27 cellular contexts compared by ENCODE assay signal in the genomic region with DNA sequence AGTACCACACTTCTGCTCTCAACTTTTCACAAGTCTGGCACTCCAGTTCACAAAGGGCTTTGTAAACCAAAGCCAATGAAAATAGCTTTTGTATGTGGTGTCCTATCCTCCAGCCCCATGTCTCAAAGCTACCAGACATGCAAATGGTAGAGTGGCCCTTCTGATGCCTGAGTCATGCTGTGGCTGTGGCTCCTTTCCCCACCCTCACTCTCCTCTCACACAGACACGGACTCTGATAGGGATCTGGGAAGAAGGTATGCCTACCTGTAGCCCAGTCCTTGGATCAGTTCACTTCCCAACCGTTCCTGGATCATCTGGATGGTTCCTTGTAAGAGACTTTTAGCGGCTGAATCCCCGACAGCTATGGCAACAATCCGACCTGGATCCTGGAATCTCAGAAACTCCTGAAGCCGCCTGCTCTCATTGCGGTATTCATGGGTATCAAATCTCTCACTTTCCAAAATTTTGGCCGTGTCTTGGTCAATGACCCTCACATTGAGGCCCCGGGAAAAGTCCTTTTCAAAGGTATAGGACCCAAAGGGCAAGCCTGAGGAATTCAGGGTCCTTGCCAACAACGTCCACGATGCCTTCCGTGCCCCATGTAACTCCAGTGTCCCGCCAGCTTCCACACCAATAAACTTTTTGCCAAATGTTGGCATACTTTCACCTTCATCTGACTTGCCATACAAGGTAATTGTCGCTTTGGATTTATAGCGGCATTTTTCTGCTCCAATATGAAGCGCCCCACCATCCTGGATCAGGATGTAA. TPM values are rescaled to one million over a fixed set of nuclear protein-coding genes. Genes with fewer than 3 reads are reported as not detected.
DNase-seq lines count a peak whose midpoint lies in the region; ATAC-seq, FAIRE-seq and TF ChIP-seq lines count a peak whose summit lies in the region.
"Had no signal": no experiment of that assay in that cellular context is flagged by ENCODE, and none has a peak within 500 bp of the region (broad histone marks: within the 10 kb centered on the region; RNA-seq: fewer than 3 reads in every experiment).

No MANE protein-coding gene starts in this region.

- H4K8ac ChIP-seq in H9 (replicated peaks; ENCODE audit: insufficient read length, low read depth, low read length), result no peak overlapping the region

- TF ChIP-seq EP300 in K562 (IDR thresholded peaks at IDR 0.05; ENCODE audit: low read length), result no peak

- H2BK5ac ChIP-seq in H9 (ENCODE audit: insufficient read length, low read length), result no peak overlapping the region

- peaks cover 6% of the 10 kb centered on the region; the same call in 1 of the 3 replicates for H3K36me3 ChIP-seq in K562 (ENCODE audit: control insufficient read depth, insufficient read depth, low read length)
- H3K36me3 ChIP-seq: brain microvascular endothelial cell, uterus had no signal

- H3K9me1 ChIP-seq in K562 (ENCODE audit: control insufficient read depth, insufficient read depth, low read length), result no peaks in the 10 kb centered on the region

- no peak for TF ChIP-seq RAD21 in K562 (CRISPR knock-in tag; conservative IDR thresholded peaks at IDR 0.05 in 1 of 2, IDR thresholded peaks at IDR 0.05 in 1 of 2)

- ATAC-seq in CD4-positive, alpha-beta T cell (ENCODE audit: poor library complexity), result peak; percentile 28
- ATAC-seq in K562 (peak; percentile 46; the same call in 2 of the 3 replicates), GM18505 (IDR thresholded peaks at IDR 0.05; ENCODE audit: unreplicated experiment) (no peak)
- ATAC-seq: activated naive CD8-positive, alpha-beta T cell treated with anti-CD3 and anti-CD28 coated beads, Interleukin-2, amount 50 U/mL, for 24 hours; naive thymus-derived CD8-positive, alpha-beta T cell; Panc1; right cardiac atrium had no signal

- no peak overlapping the region for H3K4me3 Mint-ChIP-seq in CD4-positive, alpha-beta T cell
- H3K4me3 Mint-ChIP-seq in H9 (no peak overlapping the region), chondrocyte (ENCODE audit: unreplicated experiment) (no peak overlapping the region)
- H3K4me3 Mint-ChIP-seq: activated CD4-positive, alpha-beta T cell treated with anti-CD3 and anti-CD28 coated beads, Interleukin-2, amount 10 ng/mL, durations not matched to agents 7 days and 5 days; activated naive CD8-positive, alpha-beta T cell treated with anti-CD3 and anti-CD28 coated beads, Interleukin-2, amount 50 U/mL, for 24 hours; naive thymus-derived CD8-positive, alpha-beta T cell had no signal

- no peak overlapping the region for H3K4me3 ChIP-seq in K562
- H3K4me3 ChIP-seq: SJCRH30, uterus had no signal

- H3K18ac ChIP-seq in H9 (ENCODE audit: insufficient read length, low read depth, low read length), result no peak overlapping the region

- H3K23ac ChIP-seq in H9 (ENCODE audit: insufficient read length, low read depth, low read length), result no peak overlapping the region

- no peaks in the 10 kb centered on the region for H3K27me3 ChIP-seq in CD4-positive, alpha-beta T cell (ENCODE audit: control insufficient read depth, insufficient read depth, low read length)
- H3K27me3 ChIP-seq in H9 (ENCODE audit: insufficient read depth, low read length) (no peaks in the 10 kb centered on the region), K562 (ENCODE audit: control insufficient read depth in 2 of 2, insufficient read depth in 2 of 2, low read length in 2 of 2) (no peaks in the 10 kb centered on the region)
- H3K27me3 ChIP-seq: brain microvascular endothelial cell, SJCRH30, uterus had no signal

- no peak overlapping the region; the same call in 1 of the 2 replicates for H3K4ac ChIP-seq in H9 (ENCODE audit: low read depth, low read length)

- H3K23me2 ChIP-seq in H9 (ENCODE audit: insufficient read length, low read depth, low read length, poor library complexity, severe bottlenecking), result no peaks in the 10 kb centered on the region

- no CpG with 5 or more reads among the region's 16 CpGs for WGBS in H9 (ENCODE audit: extremely low coverage, insufficient read length, low lambda C conversion rate)
- 76% methylated on average over 15 of the region's 16 CpGs for WGBS in K562 (ENCODE audit: insufficient coverage, low coverage, missing lambda C conversion rate)

- DNase-seq in CD4-positive, alpha-beta T cell, result no peak
- DNase-seq in H9 (no peak), K562 (ENCODE audit: extremely low read depth in 1 of 4, low spot score in 3 of 4) (peak in 2 of 4 experiments; percentile 22 to 25), myocyte (ENCODE audit: low read depth) (peak; percentile 29), DMS153 treated with DMSO at 0.1 percent for 48 hours (lab: John Stamatoyannopoulos, UW; ENCODE audit: unreplicated experiment) (no peak), chondrocyte (ENCODE audit: low spot score) (no peak)
- DNase-seq: activated CD4-positive, alpha-beta T cell treated with anti-CD3 and anti-CD28 coated beads, Interleukin-2, amount 10 ng/mL, durations not matched to agents 7 days and 5 days; activated CD8-positive, alpha-beta memory T cell treated with anti-CD3 and anti-CD28 coated beads, Interleukin-2, amount 50 U/mL, for 4 hours; activated naive CD8-positive, alpha-beta T cell treated with anti-CD3 and anti-CD28 coated beads, Interleukin-2, amount 50 U/mL, for 24 hours; brain microvascular endothelial cell; CD4-positive, CD25-positive, alpha-beta regulatory T cell; cortex of kidney; kidney glomerular epithelial cell; naive thymus-derived CD8-positive, alpha-beta T cell; NCI-H1105; NCI-H510A; NK-92 treated with Interleukin-12 subunit alpha and Interleukin-12 subunit beta, amount 100 ng/mL, for 24 hours; right cardiac atrium; SJCRH30; stimulated activated CD4-positive, alpha-beta T cell treated with anti-CD3 and anti-CD28 coated beads, Interleukin-15, amount 100 ng/mL, for 24 hours; stimulated activated CD8-positive, alpha-beta memory T cell treated with anti-CD3 and anti-CD28 coated beads, Interleukin-4, amount 100 ng/mL, for 48 hours; T-helper 1 cell; uterus had no signal

- intact Hi-C loops in CD4-positive, alpha-beta T cell (cut with DNase I, micrococcal nuclease), result loop anchor here in 1 of 2 experiments (5.0 kb wide), 1 partner anchor 58 kb away; no protein-coding TSS in a partner anchor
- intact Hi-C loops in K562 (cut with micrococcal nuclease), result no loop called here

- CTCF ChIA-PET in CD4-positive, alpha-beta T cell (lab: Charles Lee), result no interaction called here
- CTCF ChIA-PET in K562 (lab: Yijun Ruan, JAX; ENCODE audit: low intra/inter-chr PET ratio), result no interaction called here

- H3K4me1 ChIP-seq in H9 (ENCODE audit: insufficient read depth, low read length) (peaks cover 11% of the 10 kb centered on the region; the same call in 1 of the 2 replicates), K562 (replicated peaks in 1 of 2; ENCODE audit: control insufficient read depth in 2 of 2, insufficient read depth in 2 of 2, low read length in 2 of 2) (peaks cover 0 to 18% of the 10 kb centered on the region in 2 experiments; a peak in 4 of 5 replicates)
- H3K4me1 ChIP-seq: uterus had no signal

- TF ChIP-seq POLR2A in K562 (conservative IDR thresholded peaks at IDR 0.05) (no peak), GM18505 (IDR thresholded peaks at IDR 0.05; ENCODE audit: borderline replicate concordance, extremely low read depth, insufficient read depth, insufficient read length) (no peak)

- FAIRE-seq in K562 (lab: Jason Lieb, UNC), result peak; percentile 74
- FAIRE-seq: endometrium had no signal

- no peak overlapping the region for H3K56ac ChIP-seq in H9 (ENCODE audit: insufficient read length, low read depth, low read length)

- no peak overlapping the region for H2BK12ac ChIP-seq in H9 (ENCODE audit: insufficient read length, low read depth, low read length)

- TF ChIP-seq CTCF in CD4-positive, alpha-beta T cell (IDR thresholded peaks at IDR 0.05), result no peak
- TF ChIP-seq CTCF in H9 (conservative IDR thresholded peaks at IDR 0.05) (no peak), K562 (IDR thresholded peaks at IDR 0.05 in 2 of 3, conservative IDR thresholded peaks at IDR 0.05 in 1 of 3; ENCODE audit: insufficient read depth in 2 of 3, low read depth in 1 of 3, low read length in 3 of 3) (no peak), chondrocyte (IDR thresholded peaks at IDR 0.05) (no peak)

- H3K27ac ChIP-seq in CD4-positive, alpha-beta T cell (ENCODE audit: low read depth, low read length), result no peak overlapping the region
- H3K27ac ChIP-seq in H9 (ENCODE audit: insufficient read length, low read depth, low read length) (no peak overlapping the region), K562 (ENCODE audit: extremely low read depth, low read depth, low read length) (no peak overlapping the region)
- H3K27ac ChIP-seq: brain microvascular endothelial cell, parathyroid adenoma, SJCRH30, uterus had no signal

- no peak overlapping the region; the same call in 1 of the 2 replicates for H3K14ac ChIP-seq in H9 (ENCODE audit: insufficient read depth, low read length)

- peaks cover 4% of the 10 kb centered on the region for H3K79me1 ChIP-seq in H9 (ENCODE audit: insufficient read depth, low read depth, low read length, poor library complexity, severe bottlenecking)

- no peak overlapping the region for H3T11ph ChIP-seq in H9 (ENCODE audit: low read length)

- H3K9ac ChIP-seq in H9 (ENCODE audit: extremely low read depth, insufficient read length, low read length) (no peak overlapping the region), K562 (ENCODE audit: insufficient read depth in 1 of 2, low read depth in 2 of 2, low read length in 2 of 2) (no peak overlapping the region)
- H3K9ac ChIP-seq: parathyroid adenoma had no signal

- in situ Hi-C loops in K562 (cut with MboI), result no loop called here

- H2BK120ac ChIP-seq in H9 (ENCODE audit: low read depth, low read length, poor library complexity, severe bottlenecking), result no peak overlapping the region

- H3K27me3 Mint-ChIP-seq in CD4-positive, alpha-beta T cell, result no peaks in the 10 kb centered on the region
- H3K27me3 Mint-ChIP-seq in H9 (ENCODE audit: low read depth), result no peaks in the 10 kb centered on the region
- no peaks in the 10 kb centered on the region for H3K27me3 Mint-ChIP-seq in chondrocyte (ENCODE audit: low read depth)
- H3K27me3 Mint-ChIP-seq: activated CD4-positive, alpha-beta T cell treated with anti-CD3 and anti-CD28 coated beads, Interleukin-2, amount 10 ng/mL, durations not matched to agents 7 days and 5 days; activated naive CD8-positive, alpha-beta T cell treated with anti-CD3 and anti-CD28 coated beads, Interleukin-2, amount 50 U/mL, for 24 hours; CD4-positive, CD25-positive, alpha-beta regulatory T cell; naive thymus-derived CD8-positive, alpha-beta T cell had no signal

- POLR2A ChIA-PET in CD4-positive, alpha-beta T cell (lab: Charles Lee), result no interaction called here
- POLR2A ChIA-PET in K562 (lab: Yijun Ruan, JAX), result no interaction called here

- H2BK20ac ChIP-seq in H9 (ENCODE audit: low read depth, low read length, poor library complexity, severe bottlenecking), result no peak overlapping the region

- H2AFZ ChIP-seq in H9 (ENCODE audit: low read length) (no peak overlapping the region), K562 (ENCODE audit: low read depth, low read length) (no peak overlapping the region)
- H2AFZ ChIP-seq: parathyroid adenoma had no signal

- H3K4me2 ChIP-seq in H9 (ENCODE audit: insufficient read depth, insufficient read length, low read length), result no peak overlapping the region
- no peak overlapping the region for H3K4me2 ChIP-seq in K562 (ENCODE audit: insufficient read depth, low read length)

- no peaks in the 10 kb centered on the region for H3K9me3 ChIP-seq in CD4-positive, alpha-beta T cell (ENCODE audit: control insufficient read depth, low read length)
- no peaks in the 10 kb centered on the region for H3K9me3 ChIP-seq in H9 (ENCODE audit: control insufficient read depth, low read depth, low read length)
- no peaks in the 10 kb centered on the region for H3K9me3 ChIP-seq in K562 (replicated peaks; ENCODE audit: control insufficient read depth, insufficient read depth, low read depth, low read length)
- H3K9me3 ChIP-seq: SJCRH30, uterus had no signal

- H2AK5ac ChIP-seq in H9 (ENCODE audit: insufficient read length, low read length), result no peak overlapping the region

- no peak overlapping the region for H4K5ac ChIP-seq in H9 (ENCODE audit: insufficient read length, low read depth, low read length)

- peaks cover 90% of the 10 kb centered on the region for H3K36me3 Mint-ChIP-seq in CD4-positive, alpha-beta T cell (ENCODE audit: low read depth)
- H3K36me3 Mint-ChIP-seq in H9 (ENCODE audit: insufficient read depth in 1 of 3, low read depth in 3 of 3) (peaks cover 26 to 73% (median 71%) of the 10 kb centered on the region in 3 experiments; a peak in 6 of 7 replicates), chondrocyte (ENCODE audit: low read depth) (peaks cover 10% of the 10 kb centered on the region)

- H3K9me3 Mint-ChIP-seq in CD4-positive, alpha-beta T cell, result no peaks in the 10 kb centered on the region
- 0 out of 5 replicates have a peak, but pooled peaks cover 0 to under 1% of the 10 kb centered on the region in 2 experiments for H3K9me3 Mint-ChIP-seq in H9
- no peaks in the 10 kb centered on the region for H3K9me3 Mint-ChIP-seq in chondrocyte (ENCODE audit: low read depth)
- H3K9me3 Mint-ChIP-seq: activated CD4-positive, alpha-beta T cell treated with anti-CD3 and anti-CD28 coated beads, Interleukin-2, amount 10 ng/mL, durations not matched to agents 7 days and 5 days; activated naive CD8-positive, alpha-beta T cell treated with anti-CD3 and anti-CD28 coated beads, Interleukin-2, amount 50 U/mL, for 24 hours; CD4-positive, CD25-positive, alpha-beta regulatory T cell; naive thymus-derived CD8-positive, alpha-beta T cell had no signal

- H3K79me2 ChIP-seq in H9 (ENCODE audit: insufficient read depth, low read length) (0 out of 2 replicates have a peak, but pooled peaks cover 1% of the 10 kb centered on the region), K562 (ENCODE audit: control insufficient read depth, insufficient read depth, low read length) (no peaks in the 10 kb centered on the region)

- no peak overlapping the region for H4K91ac ChIP-seq in H9 (ENCODE audit: insufficient read length, low read depth, low read length)

- BruUV-seq in K562 (replicated peaks; lab: Mats Ljungman, UMichigan), result no TSS peak

- no peak overlapping the region for H2BK15ac ChIP-seq in H9 (ENCODE audit: low read depth, low read length)

- H3K4me1 Mint-ChIP-seq in CD4-positive, alpha-beta T cell (ENCODE audit: low read depth), result peaks cover 47% of the 10 kb centered on the region
- H3K4me1 Mint-ChIP-seq in H9 (peaks cover 46 to 49% of the 10 kb centered on the region in 2 experiments), chondrocyte (ENCODE audit: low read depth) (peaks cover 35% of the 10 kb centered on the region)

- H3K27ac Mint-ChIP-seq in CD4-positive, alpha-beta T cell, result peak overlapping the region; percentile 61
- peak overlapping the region in 2 of 3 experiments; percentile 45 to 76; a peak in 5 of 7 replicates for H3K27ac Mint-ChIP-seq in H9
- no peak overlapping the region for H3K27ac Mint-ChIP-seq in chondrocyte (ENCODE audit: unreplicated experiment)
- H3K27ac Mint-ChIP-seq: activated CD4-positive, alpha-beta T cell treated with anti-CD3 and anti-CD28 coated beads, Interleukin-2, amount 10 ng/mL, durations not matched to agents 7 days and 5 days had no signal

- H4K20me1 ChIP-seq in H9 (ENCODE audit: control insufficient read depth, insufficient read depth, insufficient read length), result no peaks in the 10 kb centered on the region
- H4K20me1 ChIP-seq in K562 (replicated peaks; ENCODE audit: control insufficient read depth, insufficient read depth, low read length), result no peaks in the 10 kb centered on the region

RNA-seq across cellular contexts. Expression of a gene that starts 23.4 kb away (rescaled TPM):
- 100 to 1,000 TPM; 301 to 305 TPM for total RNA-seq in CD4-positive, alpha-beta T cell
- total RNA-seq in H9 (2021) (67.1 and 77.2 TPM in 2 replicates), K562 (2014; rRNA removed) (8.2 and 12.2 TPM in 2 replicates), K562 (2014; rRNA removed; fragmentation: Illumina TruSeq; extraction: Trizol) (13.6 and 15.8 TPM in 2 replicates), K562 (2015; rRNA removed; fragmentation: Illumina TruSeq; extraction: Trizol) (14.2 and 14.4 TPM in 2 replicates), K562 (2021) (12.7 and 15.8 TPM in 2 replicates), myocyte (17.1 and 30.5 TPM in 2 replicates), chondrocyte (23.3 to 24.4 TPM (median 23.7 TPM) in 3 replicates)
- total RNA-seq in K562 (2011; cell fraction: chromatin; rRNA removed; ENCODE audit: low replicate concordance), result 125 and 149 TPM in 2 replicates
- total RNA-seq in K562 (2011; cell fraction: nucleolus; rRNA removed), result 48.0 and 84.4 TPM in 2 replicates
- 87.5 and 104 TPM in 2 replicates for total RNA-seq in K562 (2011; cell fraction: nucleoplasm; rRNA removed)
- polyA plus RNA-seq in K562 (2011; rRNA removed) (26.3 and 29.9 TPM in 2 replicates), K562 (2014; fragmentation: Illumina TruSeq; extraction: Trizol) (14.7 and 15.4 TPM in 2 replicates), K562 (2014; fragmentation: Nextera tagmentation; extraction: Ambion mirVana) (1 to 10 TPM; 5.4 to 5.9 TPM), K562 (2014; rRNA removed) (9.9 and 10.3 TPM in 2 replicates)
- 18.2 and 27.8 TPM in 2 replicates for polyA plus RNA-seq in K562 (2011; cell fraction: cytosol; rRNA removed)
- polyA plus RNA-seq in K562 (2011; cell fraction: nucleus; rRNA removed), result 29.7 and 36.2 TPM in 2 replicates
- polyA plus RNA-seq in K562 (2012), result 21.0 and 30.6 TPM in 2 replicates
- 51.8 and 52.9 TPM in 2 replicates for polyA minus RNA-seq in K562 (2011; rRNA and poly(A)+ RNA removed)
- 23.4 and 23.6 TPM in 2 replicates for polyA minus RNA-seq in K562 (2011; cell fraction: cytosol; rRNA and poly(A)+ RNA removed)
- polyA minus RNA-seq in K562 (2011; cell fraction: nucleus; rRNA and poly(A)+ RNA removed), result 33.5 and 48.8 TPM in 2 replicates
- polyA plus RNA-seq in myocyte (2012), result 31.7 TPM
